9 cellular contexts compared by ENCODE assay signal in genomic region chr2:55618649-55619055, GRCh38. TPM values are rescaled to one million over a fixed set of nuclear protein-coding genes. Genes with fewer than 3 reads are reported as not detected.
DNase-seq lines count a peak whose midpoint lies in the region; ATAC-seq, FAIRE-seq and TF ChIP-seq lines count a peak whose summit lies in the region.
"Had no signal": no experiment of that assay in that cellular context is flagged by ENCODE, and none has a peak within 500 bp of the region (broad histone marks: within the 10 kb centered on the region; RNA-seq: fewer than 3 reads in every experiment).

No MANE protein-coding gene starts in this region.

- peak overlapping the region; percentile 60 to 77 for H3K4me2 ChIP-seq in H1 (ENCODE audit: insufficient read depth in 1 of 2, low read depth in 2 of 2, low read length in 2 of 2)

- no peak overlapping the region for H2BK15ac ChIP-seq in H1 (ENCODE audit: low read length)

- peaks cover 15% of the 10 kb centered on the region for H3K36me3 Mint-ChIP-seq in memory B cell

- no peak overlapping the region for H4K8ac ChIP-seq in H1 (ENCODE audit: extremely low read depth, insufficient read depth, low read length)

- peak overlapping the region; percentile 38 for H2BK5ac ChIP-seq in H1 (ENCODE audit: low read depth, low read length)

- H3K27ac Mint-ChIP-seq in memory B cell, result no peak overlapping the region

- peaks cover 30% of the 10 kb centered on the region for H3K4me1 Mint-ChIP-seq in memory B cell

- peaks cover 2 to 12% (median 3%) of the 10 kb centered on the region in 4 experiments; a peak in 4 of 8 replicates for H3K36me3 ChIP-seq in H1 (ENCODE audit: control insufficient read depth in 2 of 4, insufficient read depth in 4 of 4, low read length in 3 of 4)

- TF ChIP-seq EP300 in H1 (IDR thresholded peaks at IDR 0.05; ENCODE audit: borderline replicate concordance in 1 of 2, low read depth in 2 of 2, low read length in 2 of 2), result no peak

- H3K79me1 ChIP-seq in H1 (ENCODE audit: low read depth, low read length), result peaks cover 8% of the 10 kb centered on the region; the same call in 1 of the 2 replicates

- 3% methylated on average over 16 of the region's 16 CpGs; no CpG with 5 or more reads in 1 of the 2 experiments for WGBS in H1 (ENCODE audit: extremely low coverage in 1 of 2, insufficient coverage in 1 of 2, insufficient read length in 1 of 2, insufficient replicate concordance in 2 of 2, low coverage in 1 of 2, low lambda C conversion rate in 2 of 2, missing lambda C conversion rate in 1 of 2), 2 experiments

- H4K20me1 ChIP-seq in H1 (replicated peaks in 1 of 2; ENCODE audit: control insufficient read depth in 1 of 2, insufficient read depth in 2 of 2, low read length in 2 of 2), result peaks cover 0 to 9% of the 10 kb centered on the region in 2 experiments

- peak; percentile 19 for FAIRE-seq in H1 (lab: Jason Lieb, UNC)

- H3K27me3 ChIP-seq in H1 (replicated peaks in 1 of 4; ENCODE audit: control insufficient read depth in 3 of 4, extremely low read depth in 1 of 4, insufficient read depth in 3 of 4, low read length in 3 of 4), result no peaks in the 10 kb centered on the region

- no peak overlapping the region for H3K56ac ChIP-seq in H1 (replicated peaks; ENCODE audit: insufficient read length, low read depth, low read length)

- no peak overlapping the region for H2BK120ac ChIP-seq in H1 (replicated peaks; ENCODE audit: low read depth, low read length)

- peak overlapping the region; percentile 91 for H2AFZ ChIP-seq in H1 (ENCODE audit: low read length)

- peaks cover 11 to 76% of the 10 kb centered on the region in 2 experiments for H3K79me2 ChIP-seq in H1 (ENCODE audit: control insufficient read depth in 1 of 2, insufficient read depth in 2 of 2, low read length in 2 of 2)

- peaks cover 0 to 3% (median 0%) of the 10 kb centered on the region in 4 experiments; a peak in 1 of 7 replicates for H3K4me1 ChIP-seq in H1 (replicated peaks in 1 of 4; ENCODE audit: control insufficient read depth in 3 of 4, insufficient read depth in 4 of 4, low read length in 3 of 4)

- no peaks in the 10 kb centered on the region for H3K9me3 ChIP-seq in H1 (ENCODE audit: insufficient read depth in 2 of 2, low read depth in 1 of 2, low read length in 1 of 2)

- peak overlapping the region; percentile 7; the same call in 1 of the 2 replicates for H2AK5ac ChIP-seq in H1 (ENCODE audit: low read depth, low read length)

- H3K18ac ChIP-seq in H1 (ENCODE audit: extremely low read depth, low read length), result no peak overlapping the region

- no peaks in the 10 kb centered on the region for H3K27me3 Mint-ChIP-seq in memory B cell
- H3K27me3 Mint-ChIP-seq: brain had no signal

- no peak; a peak in 1 of 3 replicates for TF ChIP-seq POLR2A in H1 (IDR thresholded peaks at IDR 0.05; ENCODE audit: control extremely low read depth in 1 of 2, low read depth in 2 of 2, low read length in 2 of 2)

- no peak overlapping the region for H4K91ac ChIP-seq in H1 (replicated peaks; ENCODE audit: insufficient read length, low read length)

- H3K4me3 ChIP-seq in H1 (ENCODE audit: extremely low read depth in 1 of 4, insufficient read depth in 2 of 4, low read depth in 3 of 4, low read length in 4 of 4), result peak overlapping the region; percentile 58 to 100 (median 98)

- TF ChIP-seq CTCF in H1 (IDR thresholded peaks at IDR 0.05; ENCODE audit: control extremely low read depth in 1 of 3, insufficient read depth in 1 of 3, low read depth in 1 of 3, low read length in 3 of 3), result no peak

- CTCF ChIA-PET in H1 (lab: Charles Lee; ENCODE audit: partially characterized antibody), result interaction anchor here (0.7 to 3.2 kb wide), 3 partner anchors 19 to 128 kb away, joined by 3 to 8 read pairs (median 4); no protein-coding TSS in a partner anchor

- H3K9ac ChIP-seq in H1 (replicated peaks in 1 of 4; ENCODE audit: extremely low read depth in 1 of 4, low read depth in 3 of 4, low read length in 3 of 4), result peak overlapping the region; percentile 98 to 99 (median 98)

- H3K4ac ChIP-seq in H1 (replicated peaks; ENCODE audit: insufficient read length, low read depth, low read length), result no peak overlapping the region

- H3K23me2 ChIP-seq in H1 (ENCODE audit: low read depth, low read length), result 0 out of 2 replicates have a peak, but pooled peaks cover 5% of the 10 kb centered on the region

- H3K4me3 Mint-ChIP-seq in memory B cell, result no peak overlapping the region
- H3K4me3 Mint-ChIP-seq: brain had no signal

- H3K23ac ChIP-seq in H1 (ENCODE audit: insufficient read length), result no peak overlapping the region

- ATAC-seq in GM19023 (IDR thresholded peaks at IDR 0.05; ENCODE audit: unreplicated experiment) (peak; percentile 34), HG03280 (IDR thresholded peaks at IDR 0.05; ENCODE audit: unreplicated experiment) (peak; percentile 31), memory B cell (ENCODE audit: low read depth) (no peak)

- H4K5ac ChIP-seq in H1 (ENCODE audit: insufficient read length, low read depth, low read length), result no peak overlapping the region

- H3K27ac ChIP-seq in H1 (ENCODE audit: low read depth, low read length), result peak overlapping the region; percentile 82

- POLR2A ChIA-PET in H1 (lab: Charles Lee; ENCODE audit: partially characterized antibody), result interaction anchor here (1.1 to 2.4 kb wide), 5 partner anchors 10 to 393 kb away, joined by 3 to 9 read pairs (median 7); no protein-coding TSS in a partner anchor

- H2BK12ac ChIP-seq in H1 (ENCODE audit: low read depth, low read length), result peak overlapping the region; percentile 51; the same call in 1 of the 2 replicates

- DNase-seq in CD1c-positive myeloid dendritic cell (ENCODE audit: extremely low spot score) (peak; percentile 63), NCI-H446 treated with DMSO at 0.1 percent for 48 hours (lab: John Stamatoyannopoulos, UW) (peak; percentile 33), H1 (ENCODE audit: low read depth in 1 of 2, low spot score in 2 of 2) (peak in 1 of 2 experiments; percentile 56), memory B cell (ENCODE audit: low spot score in 2 of 2) (peak; percentile 39 to 50)
- peak; percentile 48 to 57 for DNase-seq in activated CD4-positive, alpha-beta T cell treated with anti-CD3 and anti-CD28 coated beads, Interleukin-2, amount 50 U/mL, for 48 hours
- peak; percentile 30 for DNase-seq in stimulated activated naive CD4-positive, alpha-beta T cell treated with Interleukin-2 at 50 U/mL for 16 hours (lab: John Stamatoyannopoulos, UW)

- TF ChIP-seq RAD21 in H1 (IDR thresholded peaks at IDR 0.05 in 1 of 2, conservative IDR thresholded peaks at IDR 0.05 in 1 of 2; ENCODE audit: low read depth in 2 of 2, low read length in 2 of 2), result no peak

- H2BK20ac ChIP-seq in H1 (ENCODE audit: low read length), result no peak overlapping the region

- H3K14ac ChIP-seq in H1 (ENCODE audit: insufficient read length), result no peak overlapping the region

- no peaks in the 10 kb centered on the region for H3K9me3 Mint-ChIP-seq in memory B cell
- H3K9me3 Mint-ChIP-seq: brain had no signal

TF ChIP-seq in H1, 55 proteins besides CTCF, POLR2A, EP300 and RAD21 (continues in another document):
- TF ChIP-seq ZNF274 (IDR thresholded peaks at IDR 0.05; ENCODE audit: borderline replicate concordance, extremely low read depth, low read length) (no peak), TBP (IDR thresholded peaks at IDR 0.05; ENCODE audit: low read depth, low read length) (no peak), BCL11A (IDR thresholded peaks at IDR 0.05; ENCODE audit: low read depth in 2 of 2, low read length in 2 of 2) (no peak), E2F6 (IDR thresholded peaks at IDR 0.05) (no peak), EZH2 (IDR thresholded peaks at IDR 0.05; ENCODE audit: low read depth, low read length, severe bottlenecking) (no peak), EGR1 (IDR thresholded peaks at IDR 0.05; ENCODE audit: borderline replicate concordance, low read depth, low read length) (no peak), SP1 (IDR thresholded peaks at IDR 0.05; ENCODE audit: low read depth, low read length) (no peak), MAX (IDR thresholded peaks at IDR 0.05) (no peak; the same call in 1 of the 2 replicates), SAP30 (IDR thresholded peaks at IDR 0.05; ENCODE audit: insufficient read depth, insufficient replicate concordance, low read length) (peak; percentile 48), RBBP5 (IDR thresholded peaks at IDR 0.05; ENCODE audit: borderline replicate concordance, low read depth, low read length) (no peak), SIX5 (IDR thresholded peaks at IDR 0.05; ENCODE audit: low read depth, low read length) (peak; percentile 51), USF2 (IDR thresholded peaks at IDR 0.05; ENCODE audit: low read length) (no peak), RNF2 (IDR thresholded peaks at IDR 0.05; ENCODE audit: borderline replicate concordance, low read depth, low read length, missing control alignments, poor library complexity, severe bottlenecking) (no peak), CEBPB (IDR thresholded peaks at IDR 0.05; ENCODE audit: low read depth, low read length) (no peak), HDAC2 (IDR thresholded peaks at IDR 0.05; ENCODE audit: borderline replicate concordance in 1 of 2, low read depth in 2 of 2, low read length in 2 of 2) (no peak)

RNA-seq across cellular contexts. Expression of gene PPP4R3B, which starts 1.2 kb away (rescaled TPM):
- total RNA-seq in H1 (2021; fragmentation: NEBNext Ultra II Directional; extraction: Animal tissue kit (Norgen Biotek cat#: 25700)), result 38.8 and 39.1 TPM in 2 replicates
- 7.0 and 8.5 TPM in 2 replicates for polyA plus RNA-seq in H1 (2011; rRNA removed)
- 12.7 TPM for polyA plus RNA-seq in H1 (2011; cell fraction: cytosol; rRNA removed)
- polyA plus RNA-seq in H1 (2011; cell fraction: nucleus; rRNA removed), result 7.0 TPM
- 12.3 to 23.7 TPM (median 14.6 TPM) in 4 replicates for polyA plus RNA-seq in H1 (2012, experiment 1 of 2)
- polyA plus RNA-seq in H1 (2012, experiment 2 of 2), result 2.7 TPM
- 20.4 TPM for polyA plus RNA-seq in H1 (2013, experiment 1 of 2)
- polyA plus RNA-seq in H1 (2013, experiment 2 of 2), result 19.1 TPM
- 11.1 and 15.3 TPM in 2 replicates for polyA minus RNA-seq in H1 (2011; rRNA and poly(A)+ RNA removed)
- polyA minus RNA-seq in H1 (2011; cell fraction: cytosol; rRNA and poly(A)+ RNA removed), result 14.8 TPM
- 41.6 TPM for polyA minus RNA-seq in H1 (2011; cell fraction: nucleus; rRNA and poly(A)+ RNA removed)
